21 cellular contexts compared by ENCODE assay signal in the genomic region with DNA sequence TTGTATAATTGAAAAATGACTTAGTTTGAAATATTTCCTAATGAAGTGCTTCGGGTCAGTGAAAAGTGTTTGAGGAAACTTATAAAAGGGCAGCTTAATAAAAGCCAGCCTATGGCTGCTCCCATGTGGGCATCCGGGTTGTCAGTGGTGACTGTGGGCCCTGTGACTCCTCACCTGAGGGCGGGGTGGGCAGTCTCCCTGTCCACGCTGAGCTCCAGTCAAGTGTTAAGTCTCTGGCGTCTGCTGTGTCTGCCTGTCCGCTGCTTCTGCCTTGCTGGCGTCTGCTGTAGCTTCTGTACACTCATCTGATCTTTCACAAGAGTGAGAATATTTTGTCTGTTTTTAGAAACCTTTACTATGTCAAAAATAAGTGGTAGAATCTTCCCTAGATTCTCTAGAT.
DNase-seq lines count a peak whose midpoint lies in the region; ATAC-seq, FAIRE-seq and TF ChIP-seq lines count a peak whose summit lies in the region.
"Had no signal": no experiment of that assay in that cellular context is flagged by ENCODE, and none has a peak within 500 bp of the region (broad histone marks: within the 10 kb centered on the region; RNA-seq: fewer than 3 reads in every experiment).

No MANE protein-coding gene starts in this region.

- no peaks in the 10 kb centered on the region; the same call in 1 of the 2 replicates for H3K4me1 ChIP-seq in BLaER1
- H3K4me1 ChIP-seq in parathyroid adenoma: no peaks in the 10 kb centered on the region
- H3K4me1 ChIP-seq: HAP-1, SJCRH30 had no signal

- no peaks in the 10 kb centered on the region for H3K27me3 Mint-ChIP-seq in central memory CD8-positive, alpha-beta T cell

- ATAC-seq in central memory CD8-positive, alpha-beta T cell (replicated peaks; ENCODE audit: extremely low read depth, poor library complexity, severe bottlenecking): no peak
- ATAC-seq in HG03159 (IDR thresholded peaks at IDR 0.05; ENCODE audit: unreplicated experiment): no peak
- ATAC-seq: GM23338 had no signal

- H2AFZ ChIP-seq in parathyroid adenoma: no peak overlapping the region
- H2AFZ ChIP-seq: GM23338 had no signal

- H3K4me3 ChIP-seq in BLaER1 (no peak overlapping the region), parathyroid adenoma (ENCODE audit: low read depth, low read length) (no peak overlapping the region)
- H3K4me3 ChIP-seq: GM23338, HAP-1, SJCRH30 had no signal

- peaks cover 22% of the 10 kb centered on the region for H3K36me3 Mint-ChIP-seq in central memory CD8-positive, alpha-beta T cell (ENCODE audit: insufficient read depth)

- peak overlapping the region; percentile 46 for H3K27ac Mint-ChIP-seq in central memory CD8-positive, alpha-beta T cell (ENCODE audit: low read depth)
- H3K27ac Mint-ChIP-seq: CD14-positive monocyte, GM23338 had no signal

- peaks cover 16% of the 10 kb centered on the region for H3K79me2 ChIP-seq in parathyroid adenoma

- H3K9me3 ChIP-seq in BLaER1: no peaks in the 10 kb centered on the region
- no peaks in the 10 kb centered on the region for H3K9me3 ChIP-seq in parathyroid adenoma (ENCODE audit: control insufficient read depth, low read length)
- H3K9me3 ChIP-seq: HAP-1, SJCRH30 had no signal

- TF ChIP-seq CTCF in parathyroid adenoma (IDR thresholded peaks at IDR 0.05): no peak

- FAIRE-seq in RCC 7860 (lab: Jason Lieb, UNC): peak; percentile 86
- FAIRE-seq: A204.1 had no signal

- H3K27me3 ChIP-seq in BLaER1: no peaks in the 10 kb centered on the region
- H3K27me3 ChIP-seq in parathyroid adenoma (ENCODE audit: control insufficient read depth, insufficient read depth, low read length): no peaks in the 10 kb centered on the region
- H3K27me3 ChIP-seq: SJCRH30 had no signal

- DNase-seq in RCC 7860 (ENCODE audit: low spot score) (peak; percentile 77), cortex of kidney (lab: John Stamatoyannopoulos, UW) (no peak), NCI-H146 treated with DMSO at 0.1 percent for 48 hours (lab: John Stamatoyannopoulos, UW; ENCODE audit: unreplicated experiment) (no peak)
- DNase-seq in central memory CD8-positive, alpha-beta T cell (ENCODE audit: low spot score in 2 of 2): no peak
- DNase-seq: DMS79 treated with DMSO at 0.1 percent for 48 hours; KBM-7; NCI-H1092 treated with DMSO at 0.1 percent for 48 hours; NCI-H1436 treated with DMSO at 0.1 percent for 48 hours; NCI-H2029; NCI-H226; NCI-H510A treated with DMSO at 0.1 percent for 48 hours; NCI-H774; NK-92 treated with Interleukin-12 subunit alpha and Interleukin-12 subunit beta, amount 100 ng/mL, for 24 hours; SJCRH30 had no signal

- no peaks in the 10 kb centered on the region for H3K9me3 Mint-ChIP-seq in central memory CD8-positive, alpha-beta T cell
- H3K9me3 Mint-ChIP-seq: CD14-positive monocyte, GM23338 had no signal

- no peak overlapping the region for H3K4me2 ChIP-seq in BLaER1
- H3K4me2 ChIP-seq in parathyroid adenoma (ENCODE audit: low read length): peak overlapping the region; percentile 21
- H3K4me2 ChIP-seq: GM23338 had no signal

- no peak overlapping the region for H3K4me3 Mint-ChIP-seq in central memory CD8-positive, alpha-beta T cell
- H3K4me3 Mint-ChIP-seq: CD14-positive monocyte, GM23338 had no signal

- H3K9ac ChIP-seq in BLaER1: peak overlapping the region; percentile 34; the same call in 1 of the 2 replicates
- H3K9ac ChIP-seq in parathyroid adenoma: no peak overlapping the region

- H3K27ac ChIP-seq in BLaER1 (no peak overlapping the region), parathyroid adenoma (no peak overlapping the region)
- H3K27ac ChIP-seq: SJCRH30 had no signal

- peaks cover 36% of the 10 kb centered on the region for H3K4me1 Mint-ChIP-seq in central memory CD8-positive, alpha-beta T cell
- H3K4me1 Mint-ChIP-seq: GM23338 had no signal

- H3K36me3 ChIP-seq in BLaER1: peaks cover 47% of the 10 kb centered on the region
- H3K36me3 ChIP-seq in parathyroid adenoma (ENCODE audit: control insufficient read depth, insufficient read depth, low read length): no peaks in the 10 kb centered on the region
- H3K36me3 ChIP-seq: HAP-1, SJCRH30 had no signal

- H4K20me1 ChIP-seq in BLaER1: peaks cover 97% of the 10 kb centered on the region
